ENCODE assay signal across 12 cellular contexts in genomic region chr3:42747581-42747980, GRCh38. TPM values are rescaled to one million over a fixed set of nuclear protein-coding genes. Genes with fewer than 3 reads are reported as not detected.
DNase-seq lines count a peak whose midpoint lies in the region; ATAC-seq and TF ChIP-seq lines count a peak whose summit lies in the region.
"Had no signal": no experiment of that assay in that cellular context is flagged by ENCODE, and none has a peak within 500 bp of the region (broad histone marks: within the 10 kb centered on the region; RNA-seq: fewer than 3 reads in every experiment).

No MANE protein-coding gene starts in this region.

- POLR2A ChIA-PET in CD8-positive, alpha-beta memory T cell (lab: Charles Lee): no interaction called here

- no peaks in the 10 kb centered on the region for H3K36me3 ChIP-seq in CD8-positive, alpha-beta memory T cell (ENCODE audit: insufficient read depth, low read length)
- no peaks in the 10 kb centered on the region for H3K36me3 ChIP-seq in gastrocnemius medialis

- TF ChIP-seq CTCF in coronary artery (IDR thresholded peaks at IDR 0.05) (no peak), gastrocnemius medialis (IDR thresholded peaks at IDR 0.05 in 4 of 5, conservative IDR thresholded peaks at IDR 0.05 in 1 of 5) (no peak)

- H3K4me3 Mint-ChIP-seq in CD8-positive, alpha-beta memory T cell: peak overlapping the region in 3 of 7 donors; percentile 45 to 63 (median 55)
- H3K4me3 Mint-ChIP-seq: GM23338 had no signal

- H3K4me1 ChIP-seq in CD8-positive, alpha-beta memory T cell (ENCODE audit: insufficient read depth, low read length): peaks cover 25% of the 10 kb centered on the region
- peaks cover 20 to 31% of the 10 kb centered on the region in 2 donors for H3K4me1 ChIP-seq in gastrocnemius medialis
- H3K4me1 ChIP-seq: Caco-2 had no signal

- H3K27me3 Mint-ChIP-seq in CD8-positive, alpha-beta memory T cell: no peaks in the 10 kb centered on the region

- peaks cover 0 to 1% (median 0%) of the 10 kb centered on the region in 3 donors for H3K36me3 Mint-ChIP-seq in CD8-positive, alpha-beta memory T cell

- H3K27ac ChIP-seq in CD8-positive, alpha-beta memory T cell (ENCODE audit: low read depth, low read length): no peak overlapping the region
- H3K27ac ChIP-seq in coronary artery (peak overlapping the region; percentile 85 to 91), gastrocnemius medialis (peak overlapping the region; percentile 85 to 99 (median 94))

- H3K4me3 ChIP-seq in CD8-positive, alpha-beta memory T cell (ENCODE audit: low read length): peak overlapping the region; percentile 18
- H3K4me3 ChIP-seq in coronary artery (no peak overlapping the region), gastrocnemius medialis (no peak overlapping the region)
- H3K4me3 ChIP-seq: GM23338 had no signal

- peak overlapping the region in 7 of 8 donors; percentile 5 to 83 (median 49) for H3K27ac Mint-ChIP-seq in CD8-positive, alpha-beta memory T cell
- H3K27ac Mint-ChIP-seq: GM23338 had no signal

- H3K9me3 ChIP-seq in CD8-positive, alpha-beta memory T cell (ENCODE audit: low read length): no peaks in the 10 kb centered on the region
- no peaks in the 10 kb centered on the region for H3K9me3 ChIP-seq in gastrocnemius medialis
- H3K9me3 ChIP-seq: Caco-2 had no signal

- in situ Hi-C loops in gastrocnemius medialis (cut with MboI; ENCODE audit: low sequenced_read_pairs in 4 of 4): loop anchor here (5.0 to 25.0 kb wide), 4 partner anchors 93 to 165 kb away; partner anchors contain the start of genes SEC22C (in 4 of the 4), ZBTB47 (in 2 of the 4) and SS18L2 (in 1 of the 4)

- intact Hi-C loops in gastrocnemius medialis (cut with DNase I; ENCODE audit: low total_unique reads): loop anchor here (2.0 to 10.0 kb wide), 2 partner anchors 55 to 523 kb away; no protein-coding TSS in a partner anchor

- ATAC-seq in gastrocnemius medialis: no peak
- ATAC-seq in HG03354 (IDR thresholded peaks at IDR 0.05; ENCODE audit: poor library complexity, severe bottlenecking, unreplicated experiment): no peak
- ATAC-seq: GM23338 had no signal

- peaks cover 15 to 18% (median 15%) of the 10 kb centered on the region in 3 donors for H3K4me1 Mint-ChIP-seq in CD8-positive, alpha-beta memory T cell

- no peak for DNase-seq in CD8-positive, alpha-beta memory T cell
- DNase-seq in T-helper 9 cell: peak; percentile 13
- peak; percentile 65 for DNase-seq in coronary artery (ENCODE audit: low spot score)
- DNase-seq in gastrocnemius medialis: no peak
- DNase-seq in iPS-NIHi11 (ENCODE audit: low spot score): no peak
- DNase-seq in NCI-H2227 treated with DMSO at 0.1 percent for 48 hours (lab: John Stamatoyannopoulos, UW): no peak
- DNase-seq: Caco-2 had no signal

- CTCF ChIA-PET in CD8-positive, alpha-beta memory T cell (lab: Charles Lee): interaction anchor here (0.9 kb wide), 1 partner anchor 175 kb away, joined by 3 read pairs; no protein-coding TSS in a partner anchor

- no peaks in the 10 kb centered on the region for H3K9me3 Mint-ChIP-seq in CD8-positive, alpha-beta memory T cell
- H3K9me3 Mint-ChIP-seq: GM23338 had no signal

- no peak for TF ChIP-seq POLR2A in gastrocnemius medialis (IDR thresholded peaks at IDR 0.05)

- H3K27me3 ChIP-seq in CD8-positive, alpha-beta memory T cell (ENCODE audit: insufficient read depth, low read length, poor library complexity, severe bottlenecking): no peaks in the 10 kb centered on the region
- no peaks in the 10 kb centered on the region for H3K27me3 ChIP-seq in gastrocnemius medialis

RNA-seq across cellular contexts. Expression of gene CCDC13, which starts 25.5 kb away (rescaled TPM):
- total RNA-seq in CD8-positive, alpha-beta memory T cell: under 1 TPM; 0.42 to 0.44 TPM
- polyA plus RNA-seq in CD8-positive, alpha-beta memory T cell: 0.33 TPM
- 1 to 10 TPM in 2 of 4 donors, under 1 TPM in 2; 0.12 to 1.5 (median 1.1) TPM for total RNA-seq in gastrocnemius medialis

RNA-seq across cellular contexts. Expression of gene HHATL, which starts 45.0 kb away (rescaled TPM):
- total RNA-seq in CD8-positive, alpha-beta memory T cell: not detected
- polyA plus RNA-seq in CD8-positive, alpha-beta memory T cell: not detected
- 100 to 1,000 TPM in 2 of 4 donors, 10 to 100 TPM in 2; 78.0 to 309 (median 164) TPM for total RNA-seq in gastrocnemius medialis
- total RNA-seq: Caco-2, endothelial cell of umbilical vein, GM23338, NCI-H460, RPMI7951 had no signal
- polyA plus RNA-seq: endothelial cell of umbilical vein, GM23338 had no signal

RNA-seq across cellular contexts. Expression of gene HIGD1A, which starts 56.7 kb away (rescaled TPM):
- 10 to 100 TPM; 89.3 to 93.2 TPM for total RNA-seq in CD8-positive, alpha-beta memory T cell
- polyA plus RNA-seq in CD8-positive, alpha-beta memory T cell: 101 TPM
- 100 to 1,000 TPM; 123 to 156 (median 139) TPM for total RNA-seq in gastrocnemius medialis

Comparison
In these comparisons a context has a peak if more than half of its experiments do, and no peak if none do; other contexts are left out.
1. DNase-seq: peak in T-helper 9 cell (single experiment) and coronary artery (single experiment); none in CD8-positive, alpha-beta memory T cell (0 of 5), gastrocnemius medialis (0 of 2), iPS-NIHi11 (single experiment) and NCI-H2227 treated with DMSO at 0.1 percent for 48 hours (single experiment).
2. RNA of gene HHATL, which starts 45.0 kb away (total RNA-seq): 78.0 to 309 TPM in gastrocnemius medialis; not detected in CD8-positive, alpha-beta memory T cell; every median in the first group is over 10 times any median in the second.